ENCODE assay signal across 19 cellular contexts in the genomic region with DNA sequence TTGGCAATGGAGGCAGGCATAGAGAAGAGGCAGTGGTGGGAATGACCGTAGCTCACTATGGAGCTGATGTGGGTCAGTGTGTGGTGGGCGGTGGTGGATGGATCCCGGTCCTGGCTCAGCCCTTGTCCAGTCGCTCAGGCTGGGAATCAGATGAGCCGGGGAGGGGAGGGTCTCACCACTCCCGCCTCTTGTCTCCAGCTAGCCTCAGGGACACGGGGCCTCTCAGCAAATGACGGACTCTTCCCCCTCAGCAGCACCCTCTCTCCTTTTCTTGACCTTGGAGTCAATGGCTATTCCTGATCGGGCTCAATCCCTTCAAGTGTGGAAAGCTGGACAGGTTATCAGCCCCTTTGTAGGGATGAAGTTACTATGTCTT.
DNase-seq lines count a peak whose midpoint lies in the region; ATAC-seq and TF ChIP-seq lines count a peak whose summit lies in the region.
"Had no signal": no experiment of that assay in that cellular context is flagged by ENCODE, and none has a peak within 500 bp of the region (broad histone marks: within the 10 kb centered on the region; RNA-seq: fewer than 3 reads in every experiment).

No MANE protein-coding gene starts in this region.

- TF ChIP-seq CTCF in endothelial cell (IDR thresholded peaks at IDR 0.05; ENCODE audit: unreplicated experiment) = no peak
- TF ChIP-seq CTCF in gastroesophageal sphincter (IDR thresholded peaks at IDR 0.05) = no peak

- H3K36me3 Mint-ChIP-seq in activated naive CD8-positive, alpha-beta T cell treated with anti-CD3 and anti-CD28 coated beads, Interleukin-2, amount 10 ng/mL, durations not matched to agents 7 days and 5 days = no peaks in the 10 kb centered on the region
- no peaks in the 10 kb centered on the region for H3K36me3 Mint-ChIP-seq in activated naive CD8-positive, alpha-beta T cell treated with anti-CD3 and anti-CD28 coated beads, Interleukin-2, amount 50 U/mL, for 24 hours (ENCODE audit: low read depth)
- H3K36me3 Mint-ChIP-seq in endothelial cell (ENCODE audit: low read depth, unreplicated experiment) = no peaks in the 10 kb centered on the region

- no peaks in the 10 kb centered on the region for H3K36me3 ChIP-seq in gastroesophageal sphincter
- H3K36me3 ChIP-seq: BE2C had no signal

- ATAC-seq in activated naive CD8-positive, alpha-beta T cell treated with anti-CD3 and anti-CD28 coated beads, Interleukin-2, amount 10 ng/mL, durations not matched to agents 7 days and 5 days (ENCODE audit: low read depth) = no peak
- no peak for ATAC-seq in activated naive CD8-positive, alpha-beta T cell treated with anti-CD3 and anti-CD28 coated beads, Interleukin-2, amount 50 U/mL, for 24 hours
- ATAC-seq in gastroesophageal sphincter (no peak), HG03460 (IDR thresholded peaks at IDR 0.05; ENCODE audit: unreplicated experiment) (no peak), GM21515 (IDR thresholded peaks at IDR 0.05; ENCODE audit: unreplicated experiment) (no peak)
- ATAC-seq: HCT116 had no signal

- POLR2A ChIA-PET in activated naive CD8-positive, alpha-beta T cell treated with anti-CD3 and anti-CD28 coated beads, Interleukin-2, amount 10 ng/mL, durations not matched to agents 7 days and 5 days (lab: Charles Lee) = no interaction called here

- H3K27ac ChIP-seq in gastroesophageal sphincter = peak overlapping the region in 3 of 4 donors; percentile 80 to 92 (median 91)

- DNase-seq in activated naive CD8-positive, alpha-beta T cell treated with anti-CD3 and anti-CD28 coated beads, Interleukin-2, amount 10 ng/mL, durations not matched to agents 7 days and 5 days = no peak
- DNase-seq in activated naive CD8-positive, alpha-beta T cell treated with anti-CD3 and anti-CD28 coated beads, Interleukin-2, amount 50 U/mL, for 24 hours = no peak
- DNase-seq in endothelial cell (ENCODE audit: low spot score) (no peak), DMS79 treated with DMSO at 0.1 percent for 48 hours (lab: John Stamatoyannopoulos, UW) (no peak)
- DNase-seq: 8988T; BE2C; C1 segment of cervical spinal cord; Caco-2; CD4-positive, alpha-beta T cell; DMS153; DMS79; GF-D8; GOT3; H7; HFFc6 had no signal

- peaks cover 2 to 69% (median 11%) of the 10 kb centered on the region in 3 donors for H3K4me1 ChIP-seq in gastroesophageal sphincter
- H3K4me1 ChIP-seq: BE2C, Caco-2 had no signal

- no peaks in the 10 kb centered on the region for H3K4me1 Mint-ChIP-seq in activated naive CD8-positive, alpha-beta T cell treated with anti-CD3 and anti-CD28 coated beads, Interleukin-2, amount 10 ng/mL, durations not matched to agents 7 days and 5 days
- H3K4me1 Mint-ChIP-seq in activated naive CD8-positive, alpha-beta T cell treated with anti-CD3 and anti-CD28 coated beads, Interleukin-2, amount 50 U/mL, for 24 hours = no peaks in the 10 kb centered on the region
- peaks cover 14% of the 10 kb centered on the region for H3K4me1 Mint-ChIP-seq in endothelial cell (ENCODE audit: unreplicated experiment)

- TF ChIP-seq POLR2A in gastroesophageal sphincter (IDR thresholded peaks at IDR 0.05) = no peak

- no peak overlapping the region for H3K4me3 Mint-ChIP-seq in activated naive CD8-positive, alpha-beta T cell treated with anti-CD3 and anti-CD28 coated beads, Interleukin-2, amount 10 ng/mL, durations not matched to agents 7 days and 5 days
- no peak overlapping the region for H3K4me3 Mint-ChIP-seq in activated naive CD8-positive, alpha-beta T cell treated with anti-CD3 and anti-CD28 coated beads, Interleukin-2, amount 50 U/mL, for 24 hours
- peak overlapping the region; percentile 33 for H3K4me3 Mint-ChIP-seq in endothelial cell (ENCODE audit: unreplicated experiment)
- H3K4me3 Mint-ChIP-seq: CD4-positive, alpha-beta T cell; HFFc6 had no signal

- peak overlapping the region; percentile 42 for H3K27ac Mint-ChIP-seq in activated naive CD8-positive, alpha-beta T cell treated with anti-CD3 and anti-CD28 coated beads, Interleukin-2, amount 10 ng/mL, durations not matched to agents 7 days and 5 days
- H3K27ac Mint-ChIP-seq in activated naive CD8-positive, alpha-beta T cell treated with anti-CD3 and anti-CD28 coated beads, Interleukin-2, amount 50 U/mL, for 24 hours = no peak overlapping the region
- peak overlapping the region; percentile 33 for H3K27ac Mint-ChIP-seq in endothelial cell (ENCODE audit: unreplicated experiment)
- H3K27ac Mint-ChIP-seq: CD4-positive, alpha-beta T cell; HFFc6 had no signal

- H3K27me3 Mint-ChIP-seq in activated naive CD8-positive, alpha-beta T cell treated with anti-CD3 and anti-CD28 coated beads, Interleukin-2, amount 10 ng/mL, durations not matched to agents 7 days and 5 days = peaks cover 3% of the 10 kb centered on the region
- H3K27me3 Mint-ChIP-seq in activated naive CD8-positive, alpha-beta T cell treated with anti-CD3 and anti-CD28 coated beads, Interleukin-2, amount 50 U/mL, for 24 hours = peaks cover 8% of the 10 kb centered on the region
- H3K27me3 Mint-ChIP-seq in endothelial cell (ENCODE audit: unreplicated experiment) = peaks cover 13% of the 10 kb centered on the region
- H3K27me3 Mint-ChIP-seq: CD4-positive, alpha-beta T cell had no signal

- H3K9me3 ChIP-seq in gastroesophageal sphincter = no peaks in the 10 kb centered on the region
- H3K9me3 ChIP-seq: BE2C, Caco-2 had no signal

- 84% methylated on average over 5 of the region's 9 CpGs; no CpG with 5 or more reads in 1 of the 2 donors for WGBS in gastroesophageal sphincter (ENCODE audit: low coverage in 1 of 2), 2 donors

- H3K27me3 ChIP-seq in gastroesophageal sphincter = no peaks in the 10 kb centered on the region
- H3K27me3 ChIP-seq: BE2C had no signal

- no peak overlapping the region for H3K4me3 ChIP-seq in gastroesophageal sphincter

- TF ChIP-seq EP300 in gastroesophageal sphincter (IDR thresholded peaks at IDR 0.05) = no peak

- no peaks in the 10 kb centered on the region for H3K9me3 Mint-ChIP-seq in activated naive CD8-positive, alpha-beta T cell treated with anti-CD3 and anti-CD28 coated beads, Interleukin-2, amount 10 ng/mL, durations not matched to agents 7 days and 5 days
- H3K9me3 Mint-ChIP-seq in activated naive CD8-positive, alpha-beta T cell treated with anti-CD3 and anti-CD28 coated beads, Interleukin-2, amount 50 U/mL, for 24 hours = no peaks in the 10 kb centered on the region
- no peaks in the 10 kb centered on the region for H3K9me3 Mint-ChIP-seq in endothelial cell (ENCODE audit: unreplicated experiment)
- H3K9me3 Mint-ChIP-seq: CD4-positive, alpha-beta T cell had no signal
